In genomic region chr4:140122891-140123290, GRCh38 we compare ENCODE assay signal across 19 cellular contexts. TPM values are rescaled to one million over a fixed set of nuclear protein-coding genes. Genes with fewer than 3 reads are reported as not detected.
DNase-seq lines count a peak whose midpoint lies in the region; ATAC-seq and TF ChIP-seq lines count a peak whose summit lies in the region.
"Had no signal": no experiment of that assay in that cellular context is flagged by ENCODE, and none has a peak within 500 bp of the region (broad histone marks: within the 10 kb centered on the region; RNA-seq: fewer than 3 reads in every experiment).

No MANE protein-coding gene starts in this region.

- H3K36me3 Mint-ChIP-seq in activated CD4-positive, alpha-beta T cell treated with anti-CD3 and anti-CD28 coated beads, Interleukin-2, amount 10 ng/mL, durations not matched to agents 24 days and 14 days (ENCODE audit: low read depth) = no peaks in the 10 kb centered on the region
- no peaks in the 10 kb centered on the region for H3K36me3 Mint-ChIP-seq in CD4-positive, CD25-positive, alpha-beta regulatory T cell
- H3K36me3 Mint-ChIP-seq in activated T-helper 2 cell treated with anti-CD3 and anti-CD28 coated beads, Interferon-gamma antibody, Interleukin-2, Interleukin-4, amounts not matched to agents 10 μg/mL and 5 μg/mL and 100 μg/mL, durations not matched to agents 14 hours and 24 hours and 36 hours (ENCODE audit: low read depth) = peaks cover 9% of the 10 kb centered on the region

- TF ChIP-seq CTCF in MM.1S (IDR thresholded peaks at IDR 0.05; ENCODE audit: low read length) = no peak

- H3K79me2 ChIP-seq in MM.1S (ENCODE audit: low read length) = no peaks in the 10 kb centered on the region

- no peaks in the 10 kb centered on the region for H3K4me1 ChIP-seq in CD4-positive, CD25-positive, alpha-beta regulatory T cell (ENCODE audit: control insufficient read depth, insufficient read depth, low read length, poor library complexity, severe bottlenecking)
- H3K4me1 ChIP-seq in MM.1S (ENCODE audit: low read length) = 0 out of 2 replicates have a peak, but pooled peaks cover 4% of the 10 kb centered on the region

- no peak overlapping the region for H3K27ac ChIP-seq in CD4-positive, CD25-positive, alpha-beta regulatory T cell (ENCODE audit: insufficient read depth, low read length, poor library complexity, severe bottlenecking)
- no peak overlapping the region for H3K27ac ChIP-seq in MM.1S (ENCODE audit: low read length)

- peak overlapping the region; percentile 49 for H3K27ac Mint-ChIP-seq in activated CD4-positive, alpha-beta T cell treated with anti-CD3 and anti-CD28 coated beads, Interleukin-2, amount 10 ng/mL, durations not matched to agents 24 days and 14 days
- H3K27ac Mint-ChIP-seq in CD4-positive, CD25-positive, alpha-beta regulatory T cell = peak overlapping the region in 2 of 3 donors; percentile 11 to 70
- H3K27ac Mint-ChIP-seq in activated T-helper 2 cell treated with anti-CD3 and anti-CD28 coated beads, Interferon-gamma antibody, Interleukin-2, Interleukin-4, amounts not matched to agents 10 μg/mL and 5 μg/mL and 100 μg/mL, durations not matched to agents 14 hours and 24 hours and 36 hours = no peak overlapping the region
- H3K27ac Mint-ChIP-seq: CD14-positive monocyte, IgD-negative memory B cell had no signal

- DNase-seq in activated CD4-positive, alpha-beta T cell treated with anti-CD3 and anti-CD28 coated beads, Interleukin-2, amount 10 ng/mL, durations not matched to agents 24 days and 14 days = no peak
- no peak for DNase-seq in activated CD4-positive, alpha-beta T cell treated with anti-CD3 and anti-CD28 coated beads for 48 hours
- peak in 1 of 3 donors; percentile 49 for DNase-seq in CD4-positive, CD25-positive, alpha-beta regulatory T cell
- DNase-seq in MM.1S (peak; percentile 42), NOMO-1 treated with DMSO at 0.1 percent for 48 hours (lab: John Stamatoyannopoulos, UW; ENCODE audit: unreplicated experiment) (no peak), NCI-H510A (lab: John Stamatoyannopoulos, UW) (no peak)
- no peak for DNase-seq in activated T-helper 2 cell treated with anti-CD3 and anti-CD28 coated beads, Interferon-gamma antibody, Interleukin-2, Interleukin-4, amounts not matched to agents 10 μg/mL and 5 μg/mL and 100 μg/mL, durations not matched to agents 14 hours and 24 hours and 36 hours (ENCODE audit: low spot score)
- DNase-seq: Calu3, DMS79 treated with DMSO at 0.1 percent for 48 hours, GDM1, GOT3, NCI-H1092, NCI-H187, NCI-H446 treated with DMSO at 0.1 percent for 48 hours, NCI-H774, SHP77 had no signal

- no peak overlapping the region for H3K4me3 ChIP-seq in CD4-positive, CD25-positive, alpha-beta regulatory T cell (ENCODE audit: low read depth, low read length)
- no peak overlapping the region for H3K4me3 ChIP-seq in MM.1S (ENCODE audit: low read length)

- H3K27me3 Mint-ChIP-seq in activated CD4-positive, alpha-beta T cell treated with anti-CD3 and anti-CD28 coated beads, Interleukin-2, amount 10 ng/mL, durations not matched to agents 24 days and 14 days = peaks cover 32% of the 10 kb centered on the region
- peaks cover 14% of the 10 kb centered on the region for H3K27me3 Mint-ChIP-seq in CD4-positive, CD25-positive, alpha-beta regulatory T cell
- H3K27me3 Mint-ChIP-seq in activated T-helper 2 cell treated with anti-CD3 and anti-CD28 coated beads, Interferon-gamma antibody, Interleukin-2, Interleukin-4, amounts not matched to agents 10 μg/mL and 5 μg/mL and 100 μg/mL, durations not matched to agents 14 hours and 24 hours and 36 hours (ENCODE audit: low read depth) = peaks cover 27% of the 10 kb centered on the region

- H3K4me3 Mint-ChIP-seq in activated CD4-positive, alpha-beta T cell treated with anti-CD3 and anti-CD28 coated beads, Interleukin-2, amount 10 ng/mL, durations not matched to agents 24 days and 14 days = peak overlapping the region; percentile 28
- peak overlapping the region in 1 of 4 donors; percentile 17 for H3K4me3 Mint-ChIP-seq in CD4-positive, CD25-positive, alpha-beta regulatory T cell
- H3K4me3 Mint-ChIP-seq in activated T-helper 2 cell treated with anti-CD3 and anti-CD28 coated beads, Interferon-gamma antibody, Interleukin-2, Interleukin-4, amounts not matched to agents 10 μg/mL and 5 μg/mL and 100 μg/mL, durations not matched to agents 14 hours and 24 hours and 36 hours (ENCODE audit: low read depth) = peak overlapping the region; percentile 49
- H3K4me3 Mint-ChIP-seq: CD14-positive monocyte, IgD-negative memory B cell had no signal

- intact Hi-C loops in activated CD4-positive, alpha-beta T cell treated with anti-CD3 and anti-CD28 coated beads, Interleukin-2, amount 10 ng/mL, durations not matched to agents 24 days and 14 days (cut with micrococcal nuclease) = no loop called here
- intact Hi-C loops in activated T-helper 2 cell treated with anti-CD3 and anti-CD28 coated beads, Interferon-gamma antibody, Interleukin-2, Interleukin-4, amounts not matched to agents 10 μg/mL and 5 μg/mL and 100 μg/mL, durations not matched to agents 14 hours and 24 hours and 36 hours (cut with micrococcal nuclease) = no loop called here

- H3K27me3 ChIP-seq in CD4-positive, CD25-positive, alpha-beta regulatory T cell (ENCODE audit: control insufficient read depth, insufficient read depth, low read length) = peaks cover 10% of the 10 kb centered on the region
- H3K27me3 ChIP-seq in MM.1S (replicated peaks; ENCODE audit: insufficient read depth, low read length) = peaks cover 36% of the 10 kb centered on the region

- H3K9me3 ChIP-seq in CD4-positive, CD25-positive, alpha-beta regulatory T cell (ENCODE audit: control insufficient read depth in 2 of 2, low read length in 2 of 2) = no peaks in the 10 kb centered on the region
- H3K9me3 ChIP-seq in MM.1S (replicated peaks; ENCODE audit: insufficient read depth, low read length) = no peaks in the 10 kb centered on the region

- H3K9me3 Mint-ChIP-seq in activated CD4-positive, alpha-beta T cell treated with anti-CD3 and anti-CD28 coated beads, Interleukin-2, amount 10 ng/mL, durations not matched to agents 24 days and 14 days = peaks cover 4% of the 10 kb centered on the region
- H3K9me3 Mint-ChIP-seq in CD4-positive, CD25-positive, alpha-beta regulatory T cell = peaks cover 0 to 2% (median 0%) of the 10 kb centered on the region in 7 donors
- peaks cover 4% of the 10 kb centered on the region for H3K9me3 Mint-ChIP-seq in activated T-helper 2 cell treated with anti-CD3 and anti-CD28 coated beads, Interferon-gamma antibody, Interleukin-2, Interleukin-4, amounts not matched to agents 10 μg/mL and 5 μg/mL and 100 μg/mL, durations not matched to agents 14 hours and 24 hours and 36 hours
- H3K9me3 Mint-ChIP-seq: CD14-positive monocyte, IgD-negative memory B cell had no signal

- H4K20me1 ChIP-seq in MM.1S (ENCODE audit: insufficient read depth, low read length) = no peaks in the 10 kb centered on the region

- H3F3A ChIP-seq in MM.1S (ENCODE audit: insufficient read depth, low read length) = no peaks in the 10 kb centered on the region

- H3K36me3 ChIP-seq in CD4-positive, CD25-positive, alpha-beta regulatory T cell (ENCODE audit: control insufficient read depth, insufficient read depth, low read length) = no peaks in the 10 kb centered on the region
- H3K36me3 ChIP-seq in MM.1S (replicated peaks; ENCODE audit: insufficient read depth, low read length) = no peaks in the 10 kb centered on the region

- H3K9ac ChIP-seq in MM.1S (ENCODE audit: low read length) = no peak overlapping the region

- no peak overlapping the region for H2AFZ ChIP-seq in MM.1S (ENCODE audit: low read length)

- no peak overlapping the region for H3K4me2 ChIP-seq in MM.1S (ENCODE audit: low read depth, low read length)

- H3K9me2 ChIP-seq in MM.1S (replicated peaks; ENCODE audit: insufficient read depth, low read length) = no peaks in the 10 kb centered on the region

- no peak for ATAC-seq in CD4-positive, CD25-positive, alpha-beta regulatory T cell (ENCODE audit: low read depth in 2 of 2)
- no peak for ATAC-seq in GM18868 (IDR thresholded peaks at IDR 0.05; ENCODE audit: unreplicated experiment)

- peaks cover 14% of the 10 kb centered on the region for H3K4me1 Mint-ChIP-seq in activated CD4-positive, alpha-beta T cell treated with anti-CD3 and anti-CD28 coated beads, Interleukin-2, amount 10 ng/mL, durations not matched to agents 24 days and 14 days
- H3K4me1 Mint-ChIP-seq in CD4-positive, CD25-positive, alpha-beta regulatory T cell = peaks cover 0 to 13% (median 7%) of the 10 kb centered on the region in 4 donors
- peaks cover 26% of the 10 kb centered on the region for H3K4me1 Mint-ChIP-seq in activated T-helper 2 cell treated with anti-CD3 and anti-CD28 coated beads, Interferon-gamma antibody, Interleukin-2, Interleukin-4, amounts not matched to agents 10 μg/mL and 5 μg/mL and 100 μg/mL, durations not matched to agents 14 hours and 24 hours and 36 hours (ENCODE audit: low read depth)
- H3K4me1 Mint-ChIP-seq: IgD-negative memory B cell had no signal

RNA-seq across cellular contexts. Expression of gene MAML3, which starts 31.1 kb away (rescaled TPM):
- 0.52 and 0.54 TPM in 2 replicates for total RNA-seq in activated CD4-positive, alpha-beta T cell treated with anti-CD3 and anti-CD28 coated beads, Interleukin-2, amount 10 ng/mL, durations not matched to agents 24 days and 14 days
- 1.1 TPM for total RNA-seq in CD4-positive, CD25-positive, alpha-beta regulatory T cell
- polyA plus RNA-seq in CD4-positive, CD25-positive, alpha-beta regulatory T cell = under 1 TPM in 3 of 4 donors, not detected in 1; 0.11 to 0.20 (median 0.13) TPM
- total RNA-seq in activated T-helper 2 cell treated with anti-CD3 and anti-CD28 coated beads, Interferon-gamma antibody, Interleukin-2, Interleukin-4, amounts not matched to agents 10 μg/mL and 5 μg/mL and 100 μg/mL, durations not matched to agents 14 hours and 24 hours and 36 hours = 3.0 and 3.3 TPM in 2 replicates
